37 cellular contexts compared by ENCODE assay signal in genomic region chr5:42492978-42493377, GRCh38.
"Had no signal": no experiment of that assay in that cellular context is flagged by ENCODE, and none has a peak within 500 bp of the region (broad histone marks: within the 10 kb centered on the region; RNA-seq: fewer than 3 reads in every experiment).

No MANE protein-coding gene starts in this region.

- ATAC-seq: activated CD8-positive, alpha-beta T cell treated with anti-CD3 and anti-CD28 coated beads for 36 hours; activated naive CD4-positive, alpha-beta T cell treated with anti-CD3 and anti-CD28 coated beads, Interleukin-2, amount 50 U/mL, for 72 hours; activated T-cell treated with anti-CD3 and anti-CD28 coated beads, Interleukin-2, amount 50 U/mL, for 4 hours; activated T-cell treated with anti-CD3 and anti-CD28 coated beads, Interleukin-2, amount 50 U/mL, for 72 hours; activated T-helper 17 cell treated with anti-CD3 and anti-CD28 coated beads, Interleukin-2, amount 50 U/mL, for 72 hours; body of pancreas had no signal

- H3K27ac ChIP-seq: body of pancreas, brain microvascular endothelial cell, breast epithelium, VCaP had no signal

- FAIRE-seq: astrocyte, TTC549 had no signal

- H3K9me3 Mint-ChIP-seq: activated B cell treated with CpG ODN at 0.5 μM for 24 hours; activated CD4-positive, alpha-beta memory T cell treated with anti-CD3 and anti-CD28 coated beads for 36 hours; activated CD4-positive, alpha-beta T cell treated with anti-CD3 and anti-CD28 coated beads, Interleukin-2, amount 10 ng/mL, durations not matched to agents 24 days and 14 days; activated CD8-positive, alpha-beta T cell treated with anti-CD3 and anti-CD28 coated beads for 36 hours; activated naive CD4-positive, alpha-beta T cell treated with anti-CD3 and anti-CD28 coated beads for 36 hours; activated naive CD4-positive, alpha-beta T cell treated with anti-CD3 and anti-CD28 coated beads, Interleukin-2, amount 50 U/mL, for 72 hours; activated naive CD8-positive, alpha-beta T cell treated with anti-CD3 and anti-CD28 coated beads for 36 hours; activated T-cell treated with anti-CD3 and anti-CD28 coated beads, Interleukin-2, amount 50 U/mL, for 4 hours; activated T-cell treated with anti-CD3 and anti-CD28 coated beads, Interleukin-2, amount 50 U/mL, for 72 hours; activated T-helper 1 cell treated with anti-CD3 and anti-CD28 coated beads, Interleukin-12 subunit alpha, Interleukin-12 subunit beta, Interleukin-2, Interleukin-4 antibody, amounts not matched to agents 30 ng/mL and 10 ng/mL and 1 ng/mL, durations not matched to agents 14 hours and 24 hours and 36 hours; activated T-helper 17 cell treated with anti-CD3 and anti-CD28 coated beads, Interleukin-2, amount 50 U/mL, for 72 hours; T-helper 1 cell treated with Interleukin-12 subunit alpha and Interleukin-12 subunit beta and Interleukin-4 antibody, amounts not matched to agents 30 μg/mL and 1 μg/mL, for 36 hours; T-helper 2 cell treated with Interferon-gamma antibody and Interleukin-4, amounts not matched to agents 5 μg/mL and 100 μg/mL, for 36 hours had no signal

- H3K27ac Mint-ChIP-seq: activated B cell treated with CpG ODN at 0.5 μM for 24 hours; activated CD4-positive, alpha-beta memory T cell treated with anti-CD3 and anti-CD28 coated beads for 36 hours; activated CD4-positive, alpha-beta T cell treated with anti-CD3 and anti-CD28 coated beads, Interleukin-2, amount 10 ng/mL, durations not matched to agents 24 days and 14 days; activated CD8-positive, alpha-beta T cell treated with anti-CD3 and anti-CD28 coated beads for 36 hours; activated naive CD4-positive, alpha-beta T cell treated with anti-CD3 and anti-CD28 coated beads for 36 hours; activated naive CD4-positive, alpha-beta T cell treated with anti-CD3 and anti-CD28 coated beads, Interleukin-2, amount 50 U/mL, for 72 hours; activated naive CD8-positive, alpha-beta T cell treated with anti-CD3 and anti-CD28 coated beads for 36 hours; activated T-cell treated with anti-CD3 and anti-CD28 coated beads, Interleukin-2, amount 50 U/mL, for 72 hours; activated T-helper 1 cell treated with anti-CD3 and anti-CD28 coated beads, Interleukin-12 subunit alpha, Interleukin-12 subunit beta, Interleukin-2, Interleukin-4 antibody, amounts not matched to agents 30 ng/mL and 10 ng/mL and 1 ng/mL, durations not matched to agents 14 hours and 24 hours and 36 hours; activated T-helper 17 cell treated with anti-CD3 and anti-CD28 coated beads, Interleukin-2, amount 50 U/mL, for 72 hours; T-helper 1 cell treated with Interleukin-12 subunit alpha and Interleukin-12 subunit beta and Interleukin-4 antibody, amounts not matched to agents 30 μg/mL and 1 μg/mL, for 36 hours; T-helper 2 cell treated with Interferon-gamma antibody and Interleukin-4, amounts not matched to agents 5 μg/mL and 100 μg/mL, for 36 hours had no signal

- DNase-seq: activated B cell treated with CpG ODN at 0.5 μM for 24 hours; activated CD4-positive, alpha-beta memory T cell treated with anti-CD3 and anti-CD28 coated beads for 36 hours; activated CD4-positive, alpha-beta T cell treated with anti-CD3 and anti-CD28 coated beads for 4 hours; activated CD4-positive, alpha-beta T cell treated with anti-CD3 and anti-CD28 coated beads, Interleukin-2, amount 10 ng/mL, durations not matched to agents 24 days and 14 days; activated CD4-positive, alpha-beta T cell treated with anti-CD3 and anti-CD28 coated beads, Interleukin-2, amount 50 U/mL, for 1 hour; activated CD4-positive, alpha-beta T cell treated with anti-CD3 and anti-CD28 coated beads, Interleukin-2, amount 50 U/mL, for 4 hours; activated CD4-positive, CD25-positive, alpha-beta regulatory T cell treated with anti-CD3 and anti-CD28 coated beads, Interleukin-2, amount 50 U/mL, for 72 hours; activated CD8-positive, alpha-beta memory T cell treated with anti-CD3 and anti-CD28 coated beads, Interleukin-2, amount 50 U/mL, for 4 hours; activated CD8-positive, alpha-beta T cell treated with anti-CD3 and anti-CD28 coated beads for 36 hours; activated effector memory CD4-positive, alpha-beta T cell treated with anti-CD3 and anti-CD28 coated beads, Interleukin-2, amount 50 U/mL, for 16 hours; activated gamma-delta T cell treated with Interleukin-2 at 50 U/mL for 16 hours; activated naive CD4-positive, alpha-beta T cell; activated naive CD4-positive, alpha-beta T cell treated with anti-CD3 and anti-CD28 coated beads for 36 hours; activated naive CD4-positive, alpha-beta T cell treated with anti-CD3 and anti-CD28 coated beads, Interleukin-2, amount 50 U/mL, for 16 hours; activated naive CD8-positive, alpha-beta T cell treated with anti-CD3 and anti-CD28 coated beads for 36 hours; activated T-cell treated with anti-CD3 and anti-CD28 coated beads for 4 hours; activated T-cell treated with anti-CD3 and anti-CD28 coated beads, Interleukin-2, amount 50 U/mL, for 1 hour; activated T-cell treated with anti-CD3 and anti-CD28 coated beads, Interleukin-2, amount 50 U/mL, for 4 hours; activated T-cell treated with anti-CD3 and anti-CD28 coated beads, Interleukin-2, amount 50 U/mL, for 72 hours; amniotic stem cell; aorta; body of pancreas; brain microvascular endothelial cell; SW 1271; T-helper 1 cell; T-helper 2 cell; T-helper 9 cell had no signal

- H3K4me3 ChIP-seq: adrenal gland, body of pancreas, breast epithelium had no signal

- H3K9me3 ChIP-seq: adrenal gland, body of pancreas, breast epithelium had no signal

- H3K4me1 Mint-ChIP-seq: activated B cell treated with CpG ODN at 0.5 μM for 24 hours; activated CD4-positive, alpha-beta T cell treated with anti-CD3 and anti-CD28 coated beads, Interleukin-2, amount 10 ng/mL, durations not matched to agents 24 days and 14 days; activated naive CD8-positive, alpha-beta T cell treated with anti-CD3 and anti-CD28 coated beads for 36 hours; activated T-helper 17 cell treated with anti-CD3 and anti-CD28 coated beads, Interleukin-2, amount 50 U/mL, for 72 hours had no signal

- H3K36me3 ChIP-seq: adrenal gland, brain microvascular endothelial cell, breast epithelium had no signal

- H3K4me3 Mint-ChIP-seq: activated B cell treated with CpG ODN at 0.5 μM for 24 hours; activated CD4-positive, alpha-beta memory T cell treated with anti-CD3 and anti-CD28 coated beads for 36 hours; activated CD4-positive, alpha-beta T cell treated with anti-CD3 and anti-CD28 coated beads, Interleukin-2, amount 10 ng/mL, durations not matched to agents 24 days and 14 days; activated CD8-positive, alpha-beta T cell treated with anti-CD3 and anti-CD28 coated beads for 36 hours; activated naive CD4-positive, alpha-beta T cell treated with anti-CD3 and anti-CD28 coated beads for 36 hours; activated naive CD8-positive, alpha-beta T cell treated with anti-CD3 and anti-CD28 coated beads for 36 hours; activated T-cell treated with anti-CD3 and anti-CD28 coated beads, Interleukin-2, amount 50 U/mL, for 4 hours; activated T-cell treated with anti-CD3 and anti-CD28 coated beads, Interleukin-2, amount 50 U/mL, for 72 hours; activated T-helper 1 cell treated with anti-CD3 and anti-CD28 coated beads, Interleukin-12 subunit alpha, Interleukin-12 subunit beta, Interleukin-2, Interleukin-4 antibody, amounts not matched to agents 30 ng/mL and 10 ng/mL and 1 ng/mL, durations not matched to agents 14 hours and 24 hours and 36 hours; activated T-helper 17 cell treated with anti-CD3 and anti-CD28 coated beads, Interleukin-2, amount 50 U/mL, for 72 hours; T-helper 1 cell treated with Interleukin-12 subunit alpha and Interleukin-12 subunit beta and Interleukin-4 antibody, amounts not matched to agents 30 μg/mL and 1 μg/mL, for 36 hours; T-helper 2 cell treated with Interferon-gamma antibody and Interleukin-4, amounts not matched to agents 5 μg/mL and 100 μg/mL, for 36 hours had no signal

- H3K27me3 ChIP-seq: adrenal gland, body of pancreas, brain microvascular endothelial cell, breast epithelium had no signal

- H3K4me1 ChIP-seq: body of pancreas, breast epithelium had no signal

- H3K36me3 Mint-ChIP-seq: activated CD4-positive, alpha-beta memory T cell treated with anti-CD3 and anti-CD28 coated beads for 36 hours; activated naive CD4-positive, alpha-beta T cell treated with anti-CD3 and anti-CD28 coated beads, Interleukin-2, amount 50 U/mL, for 72 hours; activated naive CD8-positive, alpha-beta T cell treated with anti-CD3 and anti-CD28 coated beads for 36 hours had no signal

- H3K27me3 Mint-ChIP-seq: activated CD4-positive, alpha-beta memory T cell treated with anti-CD3 and anti-CD28 coated beads for 36 hours; activated CD4-positive, alpha-beta T cell treated with anti-CD3 and anti-CD28 coated beads, Interleukin-2, amount 10 ng/mL, durations not matched to agents 24 days and 14 days; activated CD8-positive, alpha-beta T cell treated with anti-CD3 and anti-CD28 coated beads for 36 hours; activated naive CD8-positive, alpha-beta T cell treated with anti-CD3 and anti-CD28 coated beads for 36 hours had no signal
